Comparison of ENCODE assay signal across 10 cellular contexts in the genomic region with DNA sequence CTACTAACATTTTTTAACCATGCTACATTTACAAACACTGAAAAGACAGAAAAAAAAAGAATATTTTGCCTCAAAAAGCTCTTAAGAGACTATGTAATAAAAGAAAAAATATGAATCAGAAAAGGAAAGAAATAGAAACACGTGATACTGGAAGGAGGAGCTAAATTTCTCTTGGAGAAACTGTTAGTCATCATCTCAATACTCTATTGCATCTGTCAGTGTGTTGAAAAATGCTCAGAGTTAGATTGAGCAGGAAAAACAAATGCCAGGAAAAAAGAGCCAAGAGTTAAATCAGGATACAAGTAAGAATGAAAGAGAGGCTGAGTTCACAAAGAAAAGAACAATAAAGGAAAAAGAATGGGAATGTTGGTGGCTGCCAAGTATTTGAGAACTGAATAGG. TPM values are rescaled to one million over a fixed set of nuclear protein-coding genes. Genes with fewer than 3 reads are reported as not detected.
DNase-seq lines count a peak whose midpoint lies in the region; ATAC-seq and TF ChIP-seq lines count a peak whose summit lies in the region.
"Had no signal": no experiment of that assay in that cellular context is flagged by ENCODE, and none has a peak within 500 bp of the region (broad histone marks: within the 10 kb centered on the region; RNA-seq: fewer than 3 reads in every experiment).

No MANE protein-coding gene starts in this region.

- TF ChIP-seq CTCF in GM20000 (IDR thresholded peaks at IDR 0.05; ENCODE audit: extremely low read depth, missing control alignments): no peak

- H3K4me3 Mint-ChIP-seq in activated T-cell treated with anti-CD3 and anti-CD28 coated beads, Interleukin-2, amount 50 U/mL, for 72 hours: peak overlapping the region; percentile 10 to 66
- peak overlapping the region; percentile 8 for H3K4me3 Mint-ChIP-seq in stimulated activated effector memory CD8-positive, alpha-beta T cell treated with anti-CD3 and anti-CD28 coated beads, Interleukin-12 subunit alpha, Interleukin-12 subunit beta, amount 100 ng/mL, for 72 hours

- peaks cover 43% of the 10 kb centered on the region for H3K4me1 Mint-ChIP-seq in activated T-cell treated with anti-CD3 and anti-CD28 coated beads, Interleukin-2, amount 50 U/mL, for 72 hours (ENCODE audit: low read depth)
- peaks cover 28% of the 10 kb centered on the region for H3K4me1 Mint-ChIP-seq in stimulated activated effector memory CD8-positive, alpha-beta T cell treated with anti-CD3 and anti-CD28 coated beads, Interleukin-12 subunit alpha, Interleukin-12 subunit beta, amount 100 ng/mL, for 72 hours

- no peaks in the 10 kb centered on the region for H3K27me3 Mint-ChIP-seq in activated T-cell treated with anti-CD3 and anti-CD28 coated beads, Interleukin-2, amount 50 U/mL, for 72 hours (ENCODE audit: low read depth)

- TF ChIP-seq POLR2A in erythroblast (IDR thresholded peaks at IDR 0.05; ENCODE audit: low read length): no peak

- no peak for ATAC-seq in activated T-cell treated with anti-CD3 and anti-CD28 coated beads, Interleukin-2, amount 50 U/mL, for 72 hours (replicated peaks in 1 of 2)
- no peak for ATAC-seq in stimulated activated effector memory CD8-positive, alpha-beta T cell treated with anti-CD3 and anti-CD28 coated beads, Interleukin-12 subunit alpha, Interleukin-12 subunit beta, amount 100 ng/mL, for 72 hours
- no peak for ATAC-seq in GM19351 (IDR thresholded peaks at IDR 0.05; ENCODE audit: unreplicated experiment)
- ATAC-seq: Panc1 had no signal

- H3K36me3 Mint-ChIP-seq in activated T-cell treated with anti-CD3 and anti-CD28 coated beads, Interleukin-2, amount 50 U/mL, for 72 hours (ENCODE audit: insufficient read depth in 2 of 2): no peaks in the 10 kb centered on the region
- H3K36me3 Mint-ChIP-seq in stimulated activated effector memory CD8-positive, alpha-beta T cell treated with anti-CD3 and anti-CD28 coated beads, Interleukin-12 subunit alpha, Interleukin-12 subunit beta, amount 100 ng/mL, for 72 hours: peaks cover 20% of the 10 kb centered on the region

- no peak for DNase-seq in activated T-cell treated with anti-CD3 and anti-CD28 coated beads, Interleukin-2, amount 50 U/mL, for 72 hours
- DNase-seq in activated T-cell treated with anti-CD3 and anti-CD28 coated beads for 4 hours (no peak), RKO (ENCODE audit: low spot score) (peak; percentile 87), erythroblast (lab: John Stamatoyannopoulos, UW) (peak; percentile 1 to 40), GM20000 (ENCODE audit: low spot score) (no peak), NCI-H1105 (lab: John Stamatoyannopoulos, UW) (no peak)
- DNase-seq in stimulated activated effector memory CD8-positive, alpha-beta T cell treated with anti-CD3 and anti-CD28 coated beads, Interleukin-12 subunit alpha, Interleukin-12 subunit beta, amount 100 ng/mL, for 72 hours (ENCODE audit: low spot score in 2 of 2): no peak
- DNase-seq: activated naive CD4-positive, alpha-beta T cell treated with anti-CD3 and anti-CD28 coated beads, Interleukin-2, amount 50 U/mL, for 16 hours had no signal

- peak overlapping the region; percentile 28 for H3K27ac Mint-ChIP-seq in activated T-cell treated with anti-CD3 and anti-CD28 coated beads, Interleukin-2, amount 50 U/mL, for 72 hours
- H3K27ac Mint-ChIP-seq in stimulated activated effector memory CD8-positive, alpha-beta T cell treated with anti-CD3 and anti-CD28 coated beads, Interleukin-12 subunit alpha, Interleukin-12 subunit beta, amount 100 ng/mL, for 72 hours: no peak overlapping the region

- H3K9me3 Mint-ChIP-seq in activated T-cell treated with anti-CD3 and anti-CD28 coated beads, Interleukin-2, amount 50 U/mL, for 72 hours: no peaks in the 10 kb centered on the region
- no peaks in the 10 kb centered on the region for H3K9me3 Mint-ChIP-seq in stimulated activated effector memory CD8-positive, alpha-beta T cell treated with anti-CD3 and anti-CD28 coated beads, Interleukin-12 subunit alpha, Interleukin-12 subunit beta, amount 100 ng/mL, for 72 hours

RNA-seq across cellular contexts. Expression of a gene that starts 2.6 kb away (rescaled TPM):
- total RNA-seq in activated T-cell treated with anti-CD3 and anti-CD28 coated beads, Interleukin-2, amount 50 U/mL, for 72 hours: 10 to 100 TPM; 15.6 to 16.8 TPM

Comparison
In these comparisons a context has a peak if more than half of its experiments do, and no peak if none do; other contexts are left out.
1. DNase-seq: peak in RKO (single experiment) and erythroblast (2 of 2); none in activated T-cell treated with anti-CD3 and anti-CD28 coated beads, Interleukin-2, amount 50 U/mL, for 72 hours (0 of 2), activated T-cell treated with anti-CD3 and anti-CD28 coated beads for 4 hours (single experiment), stimulated activated effector memory CD8-positive, alpha-beta T cell treated with anti-CD3 and anti-CD28 coated beads, Interleukin-12 subunit alpha, Interleukin-12 subunit beta, amount 100 ng/mL, for 72 hours (0 of 2), GM20000 (single experiment) and NCI-H1105 (single experiment).